In the genomic region with DNA sequence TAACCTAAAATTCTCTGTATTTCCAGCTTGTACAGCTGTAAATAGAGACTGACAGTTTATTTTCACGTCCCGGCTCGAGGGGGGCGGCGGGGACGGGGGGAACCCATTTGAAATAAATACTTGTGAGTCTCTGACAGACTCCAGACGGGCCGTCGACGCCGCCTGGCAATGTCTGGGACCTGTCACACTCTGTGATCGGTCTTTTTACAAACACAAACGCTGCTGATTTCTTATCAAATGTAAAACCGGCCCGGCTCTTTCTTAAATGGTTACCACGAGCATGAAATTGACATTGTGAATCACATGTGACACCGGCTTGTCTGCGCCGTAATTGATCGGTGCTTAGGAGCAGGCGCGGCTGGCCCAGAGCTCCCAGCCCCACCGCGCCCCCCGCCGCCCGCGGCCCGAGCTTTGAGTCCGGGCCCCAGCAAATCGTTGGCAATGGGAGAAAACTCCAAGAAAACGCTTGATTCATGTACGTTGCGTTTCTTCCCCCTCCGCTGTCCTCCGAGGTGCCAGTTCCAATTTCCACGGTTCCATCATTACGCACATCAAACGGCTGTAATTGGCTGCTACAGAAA, we compare ENCODE assay signal across 9 cellular contexts. TPM values are rescaled to one million over a fixed set of nuclear protein-coding genes. Genes with fewer than 3 reads are reported as not detected.
DNase-seq lines count a peak whose midpoint lies in the region; ATAC-seq, FAIRE-seq and TF ChIP-seq lines count a peak whose summit lies in the region.
"Had no signal": no experiment of that assay in that cellular context is flagged by ENCODE, and none has a peak within 500 bp of the region (broad histone marks: within the 10 kb centered on the region; RNA-seq: fewer than 3 reads in every experiment).

No MANE protein-coding gene starts in this region.

- no peak for FAIRE-seq in small intestine (lab: Jason Lieb, UNC)
- FAIRE-seq: endometrium had no signal

- no peaks in the 10 kb centered on the region for H3K9me3 Mint-ChIP-seq in activated naive CD4-positive, alpha-beta T cell treated with anti-CD3 and anti-CD28 coated beads for 36 hours
- no peaks in the 10 kb centered on the region for H3K9me3 Mint-ChIP-seq in activated naive CD4-positive, alpha-beta T cell treated with anti-CD3 and anti-CD28 coated beads, Interleukin-2, amount 50 U/mL, for 72 hours
- H3K9me3 Mint-ChIP-seq in central memory CD8-positive, alpha-beta T cell, result no peaks in the 10 kb centered on the region

- no peaks in the 10 kb centered on the region for H3K27me3 ChIP-seq in right lobe of liver
- peaks cover 0 to 15% (median 2%) of the 10 kb centered on the region in 4 donors for H3K27me3 ChIP-seq in upper lobe of left lung
- peaks cover 4 to 20% of the 10 kb centered on the region in 2 donors for H3K27me3 ChIP-seq in small intestine (ENCODE audit: control insufficient read depth in 2 of 2, insufficient read depth in 2 of 2, low read length in 2 of 2)

- TF ChIP-seq POLR2A in right lobe of liver (IDR thresholded peaks at IDR 0.05) (no peak), upper lobe of left lung (IDR thresholded peaks at IDR 0.05) (no peak)

- peak overlapping the region; percentile 60 for H3K4me3 Mint-ChIP-seq in activated naive CD4-positive, alpha-beta T cell treated with anti-CD3 and anti-CD28 coated beads for 36 hours
- H3K4me3 Mint-ChIP-seq in central memory CD8-positive, alpha-beta T cell, result peak overlapping the region; percentile 76

- H3K4me1 ChIP-seq in right lobe of liver (peaks cover 0 to 5% (median 0%) of the 10 kb centered on the region in 4 donors), upper lobe of left lung (peaks cover 9 to 18% (median 12%) of the 10 kb centered on the region in 4 donors), small intestine (ENCODE audit: control insufficient read depth in 2 of 2, insufficient read depth in 1 of 2, low read depth in 1 of 2, low read length in 1 of 2) (no peaks in the 10 kb centered on the region)

- H3K4me3 ChIP-seq in right lobe of liver (no peak overlapping the region), upper lobe of left lung (peak overlapping the region in 3 of 4 donors; percentile 20 to 39 (median 38)), small intestine (ENCODE audit: low read depth in 1 of 2, low read length in 2 of 2) (no peak overlapping the region)

- CTCF ChIA-PET in activated naive CD4-positive, alpha-beta T cell treated with anti-CD3 and anti-CD28 coated beads for 36 hours (lab: Charles Lee), result no interaction called here

- H3K27ac ChIP-seq in right lobe of liver, result no peak overlapping the region
- no peak overlapping the region for H3K27ac ChIP-seq in upper lobe of left lung
- H3K27ac ChIP-seq in small intestine (ENCODE audit: low read depth in 1 of 2, low read length in 1 of 2), result no peak overlapping the region

- no peak for ATAC-seq in activated naive CD4-positive, alpha-beta T cell treated with anti-CD3 and anti-CD28 coated beads, Interleukin-2, amount 50 U/mL, for 72 hours
- no peak for ATAC-seq in central memory CD8-positive, alpha-beta T cell (replicated peaks; ENCODE audit: extremely low read depth, poor library complexity, severe bottlenecking)
- no peak for ATAC-seq in right lobe of liver
- ATAC-seq in upper lobe of left lung (ENCODE audit: low FRiP score in 2 of 2), result no peak
- no peak for ATAC-seq in HG02840 (IDR thresholded peaks at IDR 0.05; ENCODE audit: low FRiP score, unreplicated experiment)
- ATAC-seq in HG02678 (IDR thresholded peaks at IDR 0.05; ENCODE audit: unreplicated experiment), result no peak

- no peaks in the 10 kb centered on the region for H3K36me3 ChIP-seq in right lobe of liver
- no peaks in the 10 kb centered on the region for H3K36me3 ChIP-seq in upper lobe of left lung
- H3K36me3 ChIP-seq in small intestine (ENCODE audit: control insufficient read depth in 2 of 2, insufficient read depth in 2 of 2, low read length in 2 of 2), result no peaks in the 10 kb centered on the region

- no peaks in the 10 kb centered on the region for H3K36me3 Mint-ChIP-seq in activated naive CD4-positive, alpha-beta T cell treated with anti-CD3 and anti-CD28 coated beads for 36 hours (ENCODE audit: low read depth)
- no peaks in the 10 kb centered on the region for H3K36me3 Mint-ChIP-seq in activated naive CD4-positive, alpha-beta T cell treated with anti-CD3 and anti-CD28 coated beads, Interleukin-2, amount 50 U/mL, for 72 hours
- H3K36me3 Mint-ChIP-seq in central memory CD8-positive, alpha-beta T cell (ENCODE audit: insufficient read depth), result no peaks in the 10 kb centered on the region

- no peaks in the 10 kb centered on the region for H3K9me3 ChIP-seq in right lobe of liver
- H3K9me3 ChIP-seq in upper lobe of left lung, result no peaks in the 10 kb centered on the region
- H3K9me3 ChIP-seq in small intestine (ENCODE audit: control insufficient read depth, low read depth), result no peaks in the 10 kb centered on the region

- no peak for TF ChIP-seq EP300 in upper lobe of left lung (IDR thresholded peaks at IDR 0.05)

- peaks cover 15% of the 10 kb centered on the region for H3K27me3 Mint-ChIP-seq in activated naive CD4-positive, alpha-beta T cell treated with anti-CD3 and anti-CD28 coated beads for 36 hours (ENCODE audit: low read depth)
- H3K27me3 Mint-ChIP-seq in central memory CD8-positive, alpha-beta T cell, result no peaks in the 10 kb centered on the region

- 5% methylated on average over 35 of the region's 39 CpGs for WGBS in right lobe of liver (ENCODE audit: insufficient coverage, low coverage, low lambda C conversion rate, missing lambda C conversion rate)
- 9 to 11% methylated on average over 17 to 35 of the region's 39 CpGs for WGBS in upper lobe of left lung, 2 donors
- WGBS in small intestine, 3 donors, result 6 to 13% (median 13%) methylated on average over 39 of the region's 39 CpGs

- no peak for DNase-seq in activated naive CD4-positive, alpha-beta T cell treated with anti-CD3 and anti-CD28 coated beads for 36 hours
- DNase-seq in activated naive CD4-positive, alpha-beta T cell treated with anti-CD3 and anti-CD28 coated beads, Interleukin-2, amount 50 U/mL, for 72 hours (ENCODE audit: low spot score in 2 of 2), result no peak
- DNase-seq in central memory CD8-positive, alpha-beta T cell (ENCODE audit: low spot score in 2 of 2), result no peak
- DNase-seq in right lobe of liver (peak in 2 of 3 donors; percentile 14 to 27), upper lobe of left lung (peak in 1 of 2 donors; percentile 77), small intestine (no peak)

- H3K27ac Mint-ChIP-seq in activated naive CD4-positive, alpha-beta T cell treated with anti-CD3 and anti-CD28 coated beads for 36 hours, result no peak overlapping the region
- H3K27ac Mint-ChIP-seq in activated naive CD4-positive, alpha-beta T cell treated with anti-CD3 and anti-CD28 coated beads, Interleukin-2, amount 50 U/mL, for 72 hours, result no peak overlapping the region
- H3K27ac Mint-ChIP-seq in central memory CD8-positive, alpha-beta T cell (ENCODE audit: low read depth), result no peak overlapping the region

- TF ChIP-seq CTCF in right lobe of liver (IDR thresholded peaks at IDR 0.05), result no peak
- TF ChIP-seq CTCF in upper lobe of left lung (IDR thresholded peaks at IDR 0.05), result no peak

- H3K4me1 Mint-ChIP-seq in activated naive CD4-positive, alpha-beta T cell treated with anti-CD3 and anti-CD28 coated beads for 36 hours (ENCODE audit: low read depth), result peaks cover 14% of the 10 kb centered on the region
- no peaks in the 10 kb centered on the region for H3K4me1 Mint-ChIP-seq in central memory CD8-positive, alpha-beta T cell

- intact Hi-C loops in activated naive CD4-positive, alpha-beta T cell treated with anti-CD3 and anti-CD28 coated beads for 36 hours (cut with micrococcal nuclease), result no loop called here
- intact Hi-C loops in right lobe of liver (cut with DNase I), result no loop called here

RNA-seq across cellular contexts. Expression of a gene that starts 57.1 kb away (rescaled TPM):
- total RNA-seq in activated naive CD4-positive, alpha-beta T cell treated with anti-CD3 and anti-CD28 coated beads for 36 hours, result not detected
- total RNA-seq in activated naive CD4-positive, alpha-beta T cell treated with anti-CD3 and anti-CD28 coated beads, Interleukin-2, amount 50 U/mL, for 72 hours, result not detected
- total RNA-seq in right lobe of liver, result not detected
- not detected for total RNA-seq in upper lobe of left lung
- polyA plus RNA-seq in small intestine, result not detected

Comparison
In these comparisons a context has a peak if more than half of its experiments do, and no peak if none do; other contexts are left out.
1. DNase-seq: peak in right lobe of liver (2 of 3); none in activated naive CD4-positive, alpha-beta T cell treated with anti-CD3 and anti-CD28 coated beads for 36 hours (single experiment), activated naive CD4-positive, alpha-beta T cell treated with anti-CD3 and anti-CD28 coated beads, Interleukin-2, amount 50 U/mL, for 72 hours (0 of 2), central memory CD8-positive, alpha-beta T cell (0 of 2) and small intestine (single experiment).
2. H3K4me3 ChIP-seq: peak in upper lobe of left lung (3 of 4); none in right lobe of liver (0 of 3) and small intestine (0 of 2).